Comparison of ENCODE assay signal across 17 cellular contexts in genomic region chr9:84822589-84823233, GRCh38.
DNase-seq lines count a peak whose midpoint lies in the region; ATAC-seq and TF ChIP-seq lines count a peak whose summit lies in the region.
"Had no signal": no experiment of that assay in that cellular context is flagged by ENCODE, and none has a peak within 500 bp of the region (broad histone marks: within the 10 kb centered on the region; RNA-seq: fewer than 3 reads in every experiment).

No MANE protein-coding gene starts in this region.

- no peak overlapping the region for H3K4me3 Mint-ChIP-seq in nephron
- no peak overlapping the region for H3K4me3 Mint-ChIP-seq in activated T-helper 1 cell treated with anti-CD3 and anti-CD28 coated beads, Interleukin-12 subunit alpha, Interleukin-12 subunit beta, Interleukin-2, Interleukin-4 antibody, amounts not matched to agents 30 ng/mL and 10 ng/mL and 1 ng/mL, durations not matched to agents 14 hours and 24 hours and 36 hours
- H3K4me3 Mint-ChIP-seq in immature natural killer cell = no peak overlapping the region
- H3K4me3 Mint-ChIP-seq: neural progenitor cell had no signal

- intact Hi-C loops in activated T-helper 1 cell treated with anti-CD3 and anti-CD28 coated beads, Interleukin-12 subunit alpha, Interleukin-12 subunit beta, Interleukin-2, Interleukin-4 antibody, amounts not matched to agents 30 ng/mL and 10 ng/mL and 1 ng/mL, durations not matched to agents 14 hours and 24 hours and 36 hours (cut with micrococcal nuclease) = no loop called here

- DNase-seq in activated T-helper 1 cell treated with anti-CD3 and anti-CD28 coated beads, Interleukin-12 subunit alpha, Interleukin-12 subunit beta, Interleukin-2, Interleukin-4 antibody, amounts not matched to agents 30 ng/mL and 10 ng/mL and 1 ng/mL, durations not matched to agents 14 hours and 24 hours and 36 hours (ENCODE audit: low spot score) = no peak
- DNase-seq in immature natural killer cell = no peak
- no peak for DNase-seq in RKO (ENCODE audit: low spot score)
- DNase-seq: activated CD4-positive, CD25-positive, alpha-beta regulatory T cell; cortex of kidney; NCI-H2029 treated with DMSO at 0.1 percent for 48 hours; NCI-H748 treated with DMSO at 0.1 percent for 48 hours; stimulated activated CD4-positive, alpha-beta T cell treated with anti-CD3 and anti-CD28 coated beads, Interleukin-2, amount 100 ng/mL, for 48 hours; stimulated activated CD8-positive, alpha-beta memory T cell treated with anti-CD3 and anti-CD28 coated beads, Interleukin-4, amount 100 ng/mL, for 48 hours; T-helper 1 cell had no signal

- no peaks in the 10 kb centered on the region for H3K36me3 Mint-ChIP-seq in nephron (ENCODE audit: low read depth)
- no peaks in the 10 kb centered on the region for H3K36me3 Mint-ChIP-seq in activated T-helper 1 cell treated with anti-CD3 and anti-CD28 coated beads, Interleukin-12 subunit alpha, Interleukin-12 subunit beta, Interleukin-2, Interleukin-4 antibody, amounts not matched to agents 30 ng/mL and 10 ng/mL and 1 ng/mL, durations not matched to agents 14 hours and 24 hours and 36 hours (ENCODE audit: low read depth)
- no peaks in the 10 kb centered on the region for H3K36me3 Mint-ChIP-seq in immature natural killer cell
- H3K36me3 Mint-ChIP-seq: neural progenitor cell had no signal

- peaks cover 62% of the 10 kb centered on the region for H3K4me1 Mint-ChIP-seq in nephron
- no peaks in the 10 kb centered on the region for H3K4me1 Mint-ChIP-seq in activated T-helper 1 cell treated with anti-CD3 and anti-CD28 coated beads, Interleukin-12 subunit alpha, Interleukin-12 subunit beta, Interleukin-2, Interleukin-4 antibody, amounts not matched to agents 30 ng/mL and 10 ng/mL and 1 ng/mL, durations not matched to agents 14 hours and 24 hours and 36 hours (ENCODE audit: low read depth)
- H3K4me1 Mint-ChIP-seq in immature natural killer cell = no peaks in the 10 kb centered on the region

- TF ChIP-seq CTCF in nephron (IDR thresholded peaks at IDR 0.05; ENCODE audit: unreplicated experiment in 3 of 3) = no peak

- H3K27ac Mint-ChIP-seq in nephron = peak overlapping the region in 2 of 3 experiments; percentile 39 to 90
- no peak overlapping the region for H3K27ac Mint-ChIP-seq in activated T-helper 1 cell treated with anti-CD3 and anti-CD28 coated beads, Interleukin-12 subunit alpha, Interleukin-12 subunit beta, Interleukin-2, Interleukin-4 antibody, amounts not matched to agents 30 ng/mL and 10 ng/mL and 1 ng/mL, durations not matched to agents 14 hours and 24 hours and 36 hours
- no peak overlapping the region for H3K27ac Mint-ChIP-seq in immature natural killer cell
- H3K27ac Mint-ChIP-seq: neural progenitor cell had no signal

- H3K9me3 Mint-ChIP-seq in nephron = no peaks in the 10 kb centered on the region
- no peaks in the 10 kb centered on the region for H3K9me3 Mint-ChIP-seq in activated T-helper 1 cell treated with anti-CD3 and anti-CD28 coated beads, Interleukin-12 subunit alpha, Interleukin-12 subunit beta, Interleukin-2, Interleukin-4 antibody, amounts not matched to agents 30 ng/mL and 10 ng/mL and 1 ng/mL, durations not matched to agents 14 hours and 24 hours and 36 hours
- H3K9me3 Mint-ChIP-seq in immature natural killer cell = no peaks in the 10 kb centered on the region

- ATAC-seq in GM18867 (IDR thresholded peaks at IDR 0.05; ENCODE audit: unreplicated experiment) (peak; percentile 65), HG02571 (IDR thresholded peaks at IDR 0.05; ENCODE audit: unreplicated experiment) (peak; percentile 67), HG03439 (IDR thresholded peaks at IDR 0.05; ENCODE audit: unreplicated experiment) (peak; percentile 49), GM19463 (IDR thresholded peaks at IDR 0.05; ENCODE audit: unreplicated experiment) (no peak)
- ATAC-seq: HCT116 had no signal

- H3K27me3 Mint-ChIP-seq in nephron (ENCODE audit: low read depth) (peaks cover 8% of the 10 kb centered on the region), immature natural killer cell (ENCODE audit: low read depth in 3 of 3) (peaks cover 0 to 8% (median 0%) of the 10 kb centered on the region in 3 donors)
- peaks cover 9% of the 10 kb centered on the region for H3K27me3 Mint-ChIP-seq in activated T-helper 1 cell treated with anti-CD3 and anti-CD28 coated beads, Interleukin-12 subunit alpha, Interleukin-12 subunit beta, Interleukin-2, Interleukin-4 antibody, amounts not matched to agents 30 ng/mL and 10 ng/mL and 1 ng/mL, durations not matched to agents 14 hours and 24 hours and 36 hours (ENCODE audit: insufficient read depth)

Comparison
In these comparisons a context has a peak if more than half of its experiments do, and no peak if none do; other contexts are left out.
1. H3K27ac Mint-ChIP-seq: peak in nephron (2 of 3); none in activated T-helper 1 cell treated with anti-CD3 and anti-CD28 coated beads, Interleukin-12 subunit alpha, Interleukin-12 subunit beta, Interleukin-2, Interleukin-4 antibody, amounts not matched to agents 30 ng/mL and 10 ng/mL and 1 ng/mL, durations not matched to agents 14 hours and 24 hours and 36 hours (single experiment) and immature natural killer cell (0 of 6).